In the genomic region with DNA sequence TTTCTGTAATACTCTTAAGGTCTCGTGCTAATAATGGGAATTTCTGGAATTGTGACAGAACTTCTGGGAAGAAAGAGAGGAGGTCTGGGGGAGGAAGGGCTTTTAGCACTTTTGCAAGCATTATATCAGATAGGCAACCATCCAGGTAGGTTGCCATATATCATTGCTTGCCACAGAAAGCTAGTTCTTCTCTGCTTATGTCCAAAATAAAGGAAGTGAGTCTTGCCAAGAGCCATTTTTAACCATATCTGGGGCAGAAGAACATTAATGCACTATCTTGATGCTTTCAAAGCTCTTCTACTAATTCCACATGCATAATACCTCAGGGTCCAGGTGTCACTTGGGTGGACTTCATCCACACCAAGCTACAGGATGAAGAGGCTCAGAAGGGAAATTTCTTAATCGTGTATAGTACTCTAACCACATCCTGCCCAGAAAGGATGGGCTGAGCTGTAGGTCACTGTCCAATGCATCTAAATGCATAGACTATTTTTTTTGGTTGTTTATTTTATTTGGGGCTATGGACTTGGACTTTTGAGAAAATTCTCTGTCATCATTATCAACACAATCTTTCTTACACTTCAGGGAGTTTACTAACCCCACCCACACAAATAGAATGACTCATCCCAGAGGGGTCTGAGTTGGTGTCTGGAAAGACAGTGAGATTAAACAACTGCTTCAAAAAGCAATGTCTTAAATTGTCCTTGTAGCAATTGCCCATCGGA, we compare ENCODE assay signal across 10 cellular contexts.
A peak's percentile ranks its signal among the peaks of the same experiment; 100 is the strongest.
DNase-seq lines count a peak whose midpoint lies in the region; ATAC-seq lines count a peak whose summit lies in the region.
"Had no signal": no experiment of that assay in that cellular context is flagged by ENCODE, and none has a peak within 500 bp of the region (broad histone marks: within the 10 kb centered on the region; RNA-seq: fewer than 3 reads in every experiment).

No MANE protein-coding gene starts in this region.

- no peaks in the 10 kb centered on the region; the same call in 1 of the 2 replicates for H3K27me3 ChIP-seq in H7 (ENCODE audit: control insufficient read depth, insufficient read depth, low read length)

- ATAC-seq in HG02973 (IDR thresholded peaks at IDR 0.05; ENCODE audit: unreplicated experiment): peak; percentile 43

- H3K4me3 ChIP-seq in H7 (ENCODE audit: insufficient read depth, low read depth, low read length): no peak overlapping the region
- H3K4me3 ChIP-seq: coronary artery had no signal

- H3K36me3 ChIP-seq in H7 (replicated peaks; ENCODE audit: control insufficient read depth, insufficient read depth, low read length): no peaks in the 10 kb centered on the region

- DNase-seq in stimulated activated CD4-positive, alpha-beta T cell treated with anti-CD3 and anti-CD28 coated beads, Interleukin-4, amount 100 ng/mL, for 24 hours: peak; percentile 59
- no peak for DNase-seq in stimulated activated CD4-positive, alpha-beta T cell treated with anti-CD3 and anti-CD28 coated beads, Interleukin-2, amount 100 ng/mL, for 48 hours
- DNase-seq in RPMI7951 (ENCODE audit: low read depth) (peak; percentile 84), iPS-NIHi7 (ENCODE audit: extremely low spot score) (no peak), H7 (no peak), NCI-H2171 (lab: John Stamatoyannopoulos, UW) (no peak)
- DNase-seq in activated CD4-positive, CD25-positive, alpha-beta regulatory T cell treated with anti-CD3 and anti-CD28 coated beads, Interleukin-2, amount 50 U/mL, for 72 hours: no peak
- DNase-seq: RPMI8226 had no signal

Comparison
In these comparisons a context has a peak if more than half of its experiments do, and no peak if none do; other contexts are left out.
1. DNase-seq: peak in stimulated activated CD4-positive, alpha-beta T cell treated with anti-CD3 and anti-CD28 coated beads, Interleukin-4, amount 100 ng/mL, for 24 hours (single experiment) and RPMI7951 (single experiment); none in stimulated activated CD4-positive, alpha-beta T cell treated with anti-CD3 and anti-CD28 coated beads, Interleukin-2, amount 100 ng/mL, for 48 hours (0 of 2), iPS-NIHi7 (single experiment), H7 (single experiment), NCI-H2171 (single experiment) and activated CD4-positive, CD25-positive, alpha-beta regulatory T cell treated with anti-CD3 and anti-CD28 coated beads, Interleukin-2, amount 50 U/mL, for 72 hours (single experiment).